Comparison of ENCODE assay signal across 13 cellular contexts in genomic region chr4:127505203-127505602, GRCh38.
DNase-seq lines count a peak whose midpoint lies in the region; ATAC-seq and TF ChIP-seq lines count a peak whose summit lies in the region.
"Had no signal": no experiment of that assay in that cellular context is flagged by ENCODE, and none has a peak within 500 bp of the region (broad histone marks: within the 10 kb centered on the region; RNA-seq: fewer than 3 reads in every experiment).

No MANE protein-coding gene starts in this region.

- H3K27ac ChIP-seq in cardiac muscle cell (no peak overlapping the region), right atrium auricular region (peak overlapping the region in 1 of 2 donors; percentile 33)
- H3K27ac ChIP-seq: colonic mucosa, upper lobe of right lung had no signal

- DNase-seq in cardiac muscle cell (ENCODE audit: low read depth in 1 of 2, low spot score in 1 of 2) (peak; percentile 59 to 92), right atrium auricular region (ENCODE audit: low spot score) (no peak), adipocyte (ENCODE audit: low read depth) (peak; percentile 89), glomerular visceral epithelial cell (ENCODE audit: extremely low spot score) (peak; percentile 59), cortex of kidney (lab: John Stamatoyannopoulos, UW) (no peak)
- DNase-seq: AML-193, colonic mucosa, NCI-H510A, nucleus accumbens, upper lobe of right lung had no signal

- TF ChIP-seq POLR2A in GM18505 (IDR thresholded peaks at IDR 0.05; ENCODE audit: borderline replicate concordance, extremely low read depth, insufficient read depth, insufficient read length) = no peak

- H3K4me3 ChIP-seq in cardiac muscle cell (no peak overlapping the region), right atrium auricular region (no peak overlapping the region), adipocyte (ENCODE audit: low read length) (no peak overlapping the region)
- H3K4me3 ChIP-seq: colonic mucosa, upper lobe of right lung had no signal

- H3K36me3 ChIP-seq in cardiac muscle cell = no peaks in the 10 kb centered on the region
- H3K36me3 ChIP-seq in right atrium auricular region = no peaks in the 10 kb centered on the region
- H3K36me3 ChIP-seq in adipocyte (ENCODE audit: control insufficient read depth, insufficient read depth, low read length, severe bottlenecking) = no peaks in the 10 kb centered on the region
- H3K36me3 ChIP-seq: colonic mucosa, upper lobe of right lung had no signal

- no peak for TF ChIP-seq CTCF in cardiac muscle cell (IDR thresholded peaks at IDR 0.05; ENCODE audit: low read depth, low read length)
- TF ChIP-seq CTCF in right atrium auricular region (IDR thresholded peaks at IDR 0.05) = no peak

- no peaks in the 10 kb centered on the region for H3K27me3 ChIP-seq in cardiac muscle cell
- H3K27me3 ChIP-seq in right atrium auricular region = no peaks in the 10 kb centered on the region
- no peaks in the 10 kb centered on the region for H3K27me3 ChIP-seq in adipocyte (replicated peaks; ENCODE audit: control insufficient read depth, insufficient read depth, low read length)
- H3K27me3 ChIP-seq: colonic mucosa, upper lobe of right lung had no signal

- no peak for ATAC-seq in HG02588 (IDR thresholded peaks at IDR 0.05; ENCODE audit: unreplicated experiment)
- no peak for ATAC-seq in HG02938 (IDR thresholded peaks at IDR 0.05; ENCODE audit: unreplicated experiment)
- no peak for ATAC-seq in GM18505 (IDR thresholded peaks at IDR 0.05; ENCODE audit: unreplicated experiment)
- ATAC-seq: upper lobe of right lung had no signal

- H3K9me3 ChIP-seq in cardiac muscle cell (ENCODE audit: low read depth) (no peaks in the 10 kb centered on the region), right atrium auricular region (no peaks in the 10 kb centered on the region), adipocyte (ENCODE audit: control insufficient read depth, low read length) (no peaks in the 10 kb centered on the region)
- H3K9me3 ChIP-seq: colonic mucosa, upper lobe of right lung had no signal

- H3K4me1 ChIP-seq in cardiac muscle cell (ENCODE audit: low read depth) (peaks cover 8% of the 10 kb centered on the region), right atrium auricular region (peaks cover 0 to 30% of the 10 kb centered on the region in 2 donors), adipocyte (ENCODE audit: control insufficient read depth, insufficient read depth, low read length) (peaks cover 31% of the 10 kb centered on the region)
- H3K4me1 ChIP-seq: colonic mucosa had no signal

- no peak overlapping the region for H3K9ac ChIP-seq in adipocyte (ENCODE audit: low read length)

Comparison
In these comparisons a context has a peak if more than half of its experiments do, and no peak if none do; other contexts are left out.
1. DNase-seq: peak in cardiac muscle cell (2 of 2), adipocyte (single experiment) and glomerular visceral epithelial cell (single experiment); none in right atrium auricular region (single experiment) and cortex of kidney (single experiment).